11 cellular contexts compared by ENCODE assay signal in the genomic region with DNA sequence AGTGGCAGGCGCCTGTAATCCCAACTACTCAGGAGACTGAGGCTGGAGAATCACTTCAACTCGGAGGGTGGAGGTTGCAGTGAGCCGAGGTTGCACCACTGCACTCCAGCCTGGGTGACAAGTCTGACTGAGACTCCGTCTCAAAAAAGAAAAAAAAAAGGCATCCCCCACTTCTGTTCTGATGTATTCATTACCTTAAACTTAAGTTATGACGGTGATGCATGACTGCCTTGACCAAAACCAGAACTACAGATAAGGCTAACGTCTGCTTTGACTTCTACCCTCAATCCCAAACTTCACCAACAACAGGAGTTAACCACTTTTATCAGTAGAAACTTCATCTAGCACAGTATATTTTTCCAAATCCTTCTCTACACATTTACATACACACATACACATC. TPM values are rescaled to one million over a fixed set of nuclear protein-coding genes. Genes with fewer than 3 reads are reported as not detected.
"Had no signal": no experiment of that assay in that cellular context is flagged by ENCODE, and none has a peak within 500 bp of the region (broad histone marks: within the 10 kb centered on the region; RNA-seq: fewer than 3 reads in every experiment).

No MANE protein-coding gene starts in this region.

- DNase-seq: GM23248, GOT3, H7, HFFc6 had no signal

- H3K9me3 Mint-ChIP-seq: HFFc6 had no signal

- H3K9ac ChIP-seq: GM23248 had no signal

- H3K9me3 ChIP-seq: HAP-1 had no signal

- H3K4me3 ChIP-seq: GM23248, HAP-1 had no signal

- H3K36me3 ChIP-seq: HAP-1 had no signal

- H3K4me3 Mint-ChIP-seq: HFFc6 had no signal

- H3K27me3 Mint-ChIP-seq: IgD-negative memory B cell had no signal

- H3K27ac ChIP-seq: GM23248, HL-60 had no signal

- H3K27ac Mint-ChIP-seq: HFFc6, IgD-negative memory B cell had no signal

- H3K4me1 ChIP-seq: HAP-1 had no signal

- ATAC-seq: HCT116, HepG2 had no signal

- H2AFZ ChIP-seq: GM23248 had no signal

RNA-seq across cellular contexts. Expression of gene HTR3A, which starts 9.9 kb away (rescaled TPM):
- total RNA-seq: GM23248, H4, HepG2, HFFc6, HT1080 had no signal
- polyA plus RNA-seq: GM23248, HepG2 had no signal
